ENCODE assay signal across 8 cellular contexts in genomic region chr6:87588756-87589407, GRCh38. TPM values are rescaled to one million over a fixed set of nuclear protein-coding genes. Genes with fewer than 3 reads are reported as not detected.
A peak's percentile ranks its signal among the peaks of the same experiment; 100 is the strongest.
DNase-seq lines count a peak whose midpoint lies in the region; ATAC-seq, FAIRE-seq and TF ChIP-seq lines count a peak whose summit lies in the region.

No MANE protein-coding gene starts in this region.

- H3K27ac ChIP-seq in adrenal gland, result peak overlapping the region; percentile 82 to 93 (median 85)
- peak overlapping the region; percentile 80 for H3K27ac ChIP-seq in HepG2 (ENCODE audit: extremely low read length, insufficient read depth, low read length)
- peak overlapping the region in 1 of 3 donors; percentile 47 for H3K27ac ChIP-seq in thyroid gland

- H3K27ac Mint-ChIP-seq in activated CD8-positive, alpha-beta memory T cell treated with anti-CD3 and anti-CD28 coated beads, Interleukin-2, amount 10 ng/mL, durations not matched to agents 7 days and 5 days, result peak overlapping the region; percentile 86

- TF ChIP-seq EP300 in HepG2 (IDR thresholded peaks at IDR 0.05; ENCODE audit: low read depth in 2 of 2, low read length in 2 of 2), result no peak
- no peak for TF ChIP-seq EP300 in HepG2 (CRISPR knock-in tag; IDR thresholded peaks at IDR 0.05; ENCODE audit: borderline replicate concordance)

- no peaks in the 10 kb centered on the region for H3K27me3 Mint-ChIP-seq in activated CD8-positive, alpha-beta memory T cell treated with anti-CD3 and anti-CD28 coated beads, Interleukin-2, amount 10 ng/mL, durations not matched to agents 7 days and 5 days

- no peaks in the 10 kb centered on the region for H3K27me3 ChIP-seq in adrenal gland
- no peaks in the 10 kb centered on the region; a peak in 1 of 5 replicates for H3K27me3 ChIP-seq in HepG2 (ENCODE audit: control insufficient read depth in 1 of 2, insufficient read depth in 2 of 2, low read length in 2 of 2)
- H3K27me3 ChIP-seq in thyroid gland, result no peaks in the 10 kb centered on the region

- H3K9ac ChIP-seq in HepG2 (ENCODE audit: insufficient read depth, low read depth, low read length), result peak overlapping the region; percentile 89

- H4K20me1 ChIP-seq in HepG2 (ENCODE audit: insufficient read depth, low read length), result 0 out of 2 replicates have a peak, but pooled peaks cover 7% of the 10 kb centered on the region

- H3K9me3 Mint-ChIP-seq in activated CD8-positive, alpha-beta memory T cell treated with anti-CD3 and anti-CD28 coated beads, Interleukin-2, amount 10 ng/mL, durations not matched to agents 7 days and 5 days (ENCODE audit: low read depth), result peaks cover 2% of the 10 kb centered on the region

- no peak for DNase-seq in activated CD8-positive, alpha-beta memory T cell treated with anti-CD3 and anti-CD28 coated beads, Interleukin-2, amount 10 ng/mL, durations not matched to agents 7 days and 5 days
- DNase-seq in activated CD8-positive, alpha-beta memory T cell treated with anti-CD3 and anti-CD28 coated beads for 24 hours, result no peak
- DNase-seq in adrenal gland (no peak), HepG2 (ENCODE audit: low spot score) (no peak), thyroid gland (peak in 1 of 2 donors; percentile 8)

- POLR2A ChIA-PET in HepG2 (lab: Yijun Ruan, JAX), result interaction anchor here (0.8 to 1.9 kb wide), 8 partner anchors 15 to 210 kb away, joined by 3 to 8 read pairs (median 4); partner anchors contain the start of gene AKIRIN2

- H3K4me1 Mint-ChIP-seq in activated CD8-positive, alpha-beta memory T cell treated with anti-CD3 and anti-CD28 coated beads, Interleukin-2, amount 10 ng/mL, durations not matched to agents 7 days and 5 days, result peaks cover 45% of the 10 kb centered on the region

- 18 to 25% (median 21%) methylated on average over 10 of the region's 10 CpGs for WGBS in adrenal gland, 4 donors
- WGBS in HepG2 (ENCODE audit: low lambda C conversion rate), result 9% methylated on average over 10 of the region's 10 CpGs
- 38% methylated on average over 10 of the region's 10 CpGs for WGBS in thyroid gland, 2 donors

- H3K4me3 ChIP-seq in adrenal gland (peak overlapping the region; percentile 30 to 97 (median 87)), HepG2 (replicated peaks in 1 of 3; ENCODE audit: insufficient read depth in 1 of 3, low read depth in 2 of 3, low read length in 3 of 3) (peak overlapping the region; percentile 90 to 98 (median 95)), thyroid gland (replicated peaks in 1 of 3) (peak overlapping the region; percentile 38 to 83 (median 73))

- ATAC-seq in activated CD8-positive, alpha-beta memory T cell treated with anti-CD3 and anti-CD28 coated beads, Interleukin-2, amount 10 ng/mL, durations not matched to agents 7 days and 5 days, result no peak
- peak; percentile 8; the same call in 2 of the 3 replicates for ATAC-seq in HepG2
- no peak for ATAC-seq in HG03025 (IDR thresholded peaks at IDR 0.05; ENCODE audit: low FRiP score, unreplicated experiment)
- ATAC-seq in HG03469 (IDR thresholded peaks at IDR 0.05; ENCODE audit: unreplicated experiment), result no peak
- ATAC-seq in GM18517 (IDR thresholded peaks at IDR 0.05; ENCODE audit: unreplicated experiment), result no peak

- TF ChIP-seq RAD21 in HepG2 (CRISPR knock-in tag; IDR thresholded peaks at IDR 0.05), result no peak

- peak overlapping the region; percentile 89 for H3K4me3 Mint-ChIP-seq in activated CD8-positive, alpha-beta memory T cell treated with anti-CD3 and anti-CD28 coated beads, Interleukin-2, amount 10 ng/mL, durations not matched to agents 7 days and 5 days

- no peak overlapping the region for H2AFZ ChIP-seq in HepG2 (ENCODE audit: low read length)

- in situ Hi-C loops in HepG2 (cut with HindIII; ENCODE audit: extremely low pct_ligation_motif_present, low pct_unique_long_range_greater_than_20kb), result no loop called here

- H3K9me3 ChIP-seq in adrenal gland (replicated peaks in 1 of 3), result no peaks in the 10 kb centered on the region
- H3K9me3 ChIP-seq in HepG2 (ENCODE audit: low read length), result no peaks in the 10 kb centered on the region
- no peaks in the 10 kb centered on the region for H3K9me3 ChIP-seq in thyroid gland

- TF ChIP-seq POLR2A in adrenal gland (IDR thresholded peaks at IDR 0.05) (no peak), HepG2 (IDR thresholded peaks at IDR 0.05; ENCODE audit: insufficient read depth in 1 of 2, low read depth in 2 of 2, low read length in 2 of 2) (no peak), thyroid gland (IDR thresholded peaks at IDR 0.05) (no peak)

- no TSS peak for BruUV-seq in HepG2 (replicated peaks; lab: Mats Ljungman, UMichigan)

- CTCF ChIA-PET in activated CD8-positive, alpha-beta memory T cell treated with anti-CD3 and anti-CD28 coated beads, Interleukin-2, amount 10 ng/mL, durations not matched to agents 7 days and 5 days (lab: Charles Lee), result interaction anchor here (1.0 kb wide), 1 partner anchor 45 kb away, joined by 3 read pairs; no protein-coding TSS in a partner anchor
- CTCF ChIA-PET in HepG2 (lab: Yijun Ruan, JAX; ENCODE audit: low intra/inter-chr PET ratio, low total read pairs), result no interaction called here

- intact Hi-C loops in adrenal gland (cut with DNase I), result no loop called here
- intact Hi-C loops in HepG2 (cut with micrococcal nuclease; ENCODE audit: unreplicated experiment), result no loop called here
- intact Hi-C loops in thyroid gland (cut with DNase I), result no loop called here

- peaks cover 23% of the 10 kb centered on the region for H3K36me3 Mint-ChIP-seq in activated CD8-positive, alpha-beta memory T cell treated with anti-CD3 and anti-CD28 coated beads, Interleukin-2, amount 10 ng/mL, durations not matched to agents 7 days and 5 days

- TF ChIP-seq CTCF in adrenal gland (IDR thresholded peaks at IDR 0.05), result no peak
- TF ChIP-seq CTCF in HepG2 (CRISPR knock-in tag; IDR thresholded peaks at IDR 0.05), result no peak
- no peak for TF ChIP-seq CTCF in thyroid gland (IDR thresholded peaks at IDR 0.05)

- peaks cover 37 to 61% of the 10 kb centered on the region in 2 donors for H3K4me1 ChIP-seq in adrenal gland (replicated peaks in 1 of 2)
- peaks cover 69% of the 10 kb centered on the region for H3K4me1 ChIP-seq in HepG2 (ENCODE audit: insufficient read depth, low read length)
- peaks cover 25 to 27% of the 10 kb centered on the region in 2 donors for H3K4me1 ChIP-seq in thyroid gland

- FAIRE-seq in HepG2 (lab: Jason Lieb, UNC), result no peak

- peaks cover 91% of the 10 kb centered on the region for H3K79me2 ChIP-seq in HepG2 (ENCODE audit: insufficient read depth, low read length)

- peak overlapping the region; percentile 87 for H3K4me2 ChIP-seq in HepG2 (ENCODE audit: low read depth, low read length)

- no peaks in the 10 kb centered on the region for H3K36me3 ChIP-seq in adrenal gland (replicated peaks in 1 of 2)
- H3K36me3 ChIP-seq in HepG2 (replicated peaks in 1 of 2; ENCODE audit: control insufficient read depth in 1 of 2, insufficient read depth in 2 of 2, low read length in 2 of 2), result peaks cover 0 to 3% of the 10 kb centered on the region in 2 experiments; a peak in 2 of 5 replicates
- no peaks in the 10 kb centered on the region for H3K36me3 ChIP-seq in thyroid gland

RNA-seq across cellular contexts. Expression of gene RARS2, which starts 0.9 kb away (rescaled TPM):
- 10 to 100 TPM; 22.1 to 22.7 TPM for total RNA-seq in activated CD8-positive, alpha-beta memory T cell treated with anti-CD3 and anti-CD28 coated beads, Interleukin-2, amount 10 ng/mL, durations not matched to agents 7 days and 5 days
- total RNA-seq in adrenal gland (10 to 100 TPM; 37.0 to 80.8 (median 60.5) TPM), HepG2 (2016; rRNA removed; fragmentation: Illumina TruSeq; extraction: Trizol) (80.1 and 103 TPM in 2 replicates), thyroid gland (10 to 100 TPM; 28.4 to 38.7 (median 30.4) TPM)
- polyA plus RNA-seq in adrenal gland (10 to 100 TPM; 26.1 to 92.8 (median 33.4) TPM), HepG2 (2011; rRNA removed) (19.6 and 23.4 TPM in 2 replicates)
- 37.4 and 43.4 TPM in 2 replicates for total RNA-seq in HepG2 (2016; cell fraction: cytosol; rRNA removed; fragmentation: Illumina TruSeq; extraction: Trizol; ENCODE audit: low read depth)
- total RNA-seq in HepG2 (2016; cell fraction: insoluble cytoplasmic fraction; rRNA removed; fragmentation: Illumina TruSeq; extraction: Trizol), result 81.0 and 99.9 TPM in 2 replicates
- total RNA-seq in HepG2 (2016; cell fraction: membrane; rRNA removed; fragmentation: Illumina TruSeq; extraction: Trizol), result 77.6 and 80.4 TPM in 2 replicates
- 80.5 and 89.7 TPM in 2 replicates for total RNA-seq in HepG2 (2016; cell fraction: nucleus; rRNA removed; fragmentation: Illumina TruSeq; extraction: Trizol)
- 9.3 and 13.2 TPM in 2 replicates for polyA plus RNA-seq in HepG2 (2011; cell fraction: cytosol; rRNA removed)
- polyA plus RNA-seq in HepG2 (2011; cell fraction: nucleus; rRNA removed), result 14.0 and 14.7 TPM in 2 replicates
- 35.1 and 43.4 TPM in 2 replicates for polyA plus RNA-seq in HepG2 (2012)
- 37.5 and 43.9 TPM in 2 replicates for polyA plus RNA-seq in HepG2 (2016; cell fraction: cytosol; fragmentation: Illumina TruSeq; extraction: Trizol; ENCODE audit: low read depth)
- 94.9 and 98.5 TPM in 2 replicates for polyA plus RNA-seq in HepG2 (2016; cell fraction: insoluble cytoplasmic fraction; fragmentation: Illumina TruSeq; extraction: Trizol; ENCODE audit: low read depth)
- 69.8 and 72.8 TPM in 2 replicates for polyA plus RNA-seq in HepG2 (2016; cell fraction: membrane; fragmentation: Illumina TruSeq; extraction: Trizol; ENCODE audit: low read depth)
- 103 and 104 TPM in 2 replicates for polyA plus RNA-seq in HepG2 (2016; cell fraction: nucleus; fragmentation: Illumina TruSeq; extraction: Trizol; ENCODE audit: insufficient read depth, low read depth)
- 8.6 and 10.2 TPM in 2 replicates for polyA minus RNA-seq in HepG2 (2011; rRNA and poly(A)+ RNA removed; ENCODE audit: low replicate concordance)
- polyA minus RNA-seq in HepG2 (2011; cell fraction: cytosol; rRNA and poly(A)+ RNA removed), result 11.7 and 12.2 TPM in 2 replicates
- polyA minus RNA-seq in HepG2 (2011; cell fraction: nucleus; rRNA and poly(A)+ RNA removed), result 49.2 and 63.3 TPM in 2 replicates

RNA-seq across cellular contexts. Expression of gene ORC3, which starts 1.1 kb away (rescaled TPM):
- 10 to 100 TPM; 31.8 to 34.6 TPM for total RNA-seq in activated CD8-positive, alpha-beta memory T cell treated with anti-CD3 and anti-CD28 coated beads, Interleukin-2, amount 10 ng/mL, durations not matched to agents 7 days and 5 days
- total RNA-seq in adrenal gland, result 10 to 100 TPM; 21.1 to 47.3 (median 30.6) TPM
- polyA plus RNA-seq in adrenal gland, result 10 to 100 TPM; 24.4 to 51.4 (median 27.5) TPM
- 43.5 and 56.0 TPM in 2 replicates for total RNA-seq in HepG2 (2016; rRNA removed; fragmentation: Illumina TruSeq; extraction: Trizol)
- 14.4 and 15.3 TPM in 2 replicates for total RNA-seq in HepG2 (2016; cell fraction: cytosol; rRNA removed; fragmentation: Illumina TruSeq; extraction: Trizol; ENCODE audit: low read depth)
- 43.0 and 58.6 TPM in 2 replicates for total RNA-seq in HepG2 (2016; cell fraction: insoluble cytoplasmic fraction; rRNA removed; fragmentation: Illumina TruSeq; extraction: Trizol)
- total RNA-seq in HepG2 (2016; cell fraction: membrane; rRNA removed; fragmentation: Illumina TruSeq; extraction: Trizol), result 26.8 and 30.0 TPM in 2 replicates
- total RNA-seq in HepG2 (2016; cell fraction: nucleus; rRNA removed; fragmentation: Illumina TruSeq; extraction: Trizol), result 46.7 and 53.3 TPM in 2 replicates
- 14.4 and 21.8 TPM in 2 replicates for polyA plus RNA-seq in HepG2 (2011; rRNA removed)
- polyA plus RNA-seq in HepG2 (2011; cell fraction: cytosol; rRNA removed), result 8.2 and 10.9 TPM in 2 replicates
- polyA plus RNA-seq in HepG2 (2011; cell fraction: nucleus; rRNA removed), result 11.9 and 14.1 TPM in 2 replicates
- 8.8 and 16.2 TPM in 2 replicates for polyA plus RNA-seq in HepG2 (2012)
- polyA plus RNA-seq in HepG2 (2016; cell fraction: cytosol; fragmentation: Illumina TruSeq; extraction: Trizol; ENCODE audit: low read depth), result 10.6 and 10.7 TPM in 2 replicates
- polyA plus RNA-seq in HepG2 (2016; cell fraction: insoluble cytoplasmic fraction; fragmentation: Illumina TruSeq; extraction: Trizol; ENCODE audit: low read depth), result 54.2 and 57.0 TPM in 2 replicates
- polyA plus RNA-seq in HepG2 (2016; cell fraction: membrane; fragmentation: Illumina TruSeq; extraction: Trizol; ENCODE audit: low read depth), result 15.8 and 20.8 TPM in 2 replicates
- 41.2 and 46.6 TPM in 2 replicates for polyA plus RNA-seq in HepG2 (2016; cell fraction: nucleus; fragmentation: Illumina TruSeq; extraction: Trizol; ENCODE audit: insufficient read depth, low read depth)
- polyA minus RNA-seq in HepG2 (2011; rRNA and poly(A)+ RNA removed; ENCODE audit: low replicate concordance), result 9.6 and 17.7 TPM in 2 replicates
- 7.4 and 9.8 TPM in 2 replicates for polyA minus RNA-seq in HepG2 (2011; cell fraction: cytosol; rRNA and poly(A)+ RNA removed)
- polyA minus RNA-seq in HepG2 (2011; cell fraction: nucleus; rRNA and poly(A)+ RNA removed), result 39.0 TPM in 2 replicates
- 10 to 100 TPM; 18.3 to 33.6 (median 23.7) TPM for total RNA-seq in thyroid gland
